41 cellular contexts compared by ENCODE assay signal in genomic region chr14:67748312-67748711, GRCh38. TPM values are rescaled to one million over a fixed set of nuclear protein-coding genes. Genes with fewer than 3 reads are reported as not detected.
"Had no signal": no experiment of that assay in that cellular context is flagged by ENCODE, and none has a peak within 500 bp of the region (broad histone marks: within the 10 kb centered on the region; RNA-seq: fewer than 3 reads in every experiment).

No MANE protein-coding gene starts in this region.

- H3K27ac Mint-ChIP-seq: activated naive CD4-positive, alpha-beta T cell treated with anti-CD3 and anti-CD28 coated beads for 36 hours; activated naive CD4-positive, alpha-beta T cell treated with anti-CD3 and anti-CD28 coated beads, Interleukin-2, amount 10 ng/mL, durations not matched to agents 7 days and 5 days; activated naive CD4-positive, alpha-beta T cell treated with anti-CD3 and anti-CD28 coated beads, Interleukin-2, amount 50 U/mL, for 24 hours; activated naive CD8-positive, alpha-beta T cell; activated naive CD8-positive, alpha-beta T cell treated with anti-CD3 and anti-CD28 coated beads for 36 hours; activated naive CD8-positive, alpha-beta T cell treated with anti-CD3 and anti-CD28 coated beads, Interleukin-2, amount 10 ng/mL, durations not matched to agents 7 days and 5 days; activated naive CD8-positive, alpha-beta T cell treated with anti-CD3 and anti-CD28 coated beads, Interleukin-2, amount 50 U/mL, for 24 hours; activated T-cell treated with anti-CD3 and anti-CD28 coated beads, Interleukin-2, amount 50 U/mL, for 24 hours; activated T-cell treated with anti-CD3 and anti-CD28 coated beads, Interleukin-2, amount 50 U/mL, for 72 hours; activated T-helper 1 cell treated with anti-CD3 and anti-CD28 coated beads, Interleukin-12 subunit alpha, Interleukin-12 subunit beta, Interleukin-2, Interleukin-4 antibody, amounts not matched to agents 30 ng/mL and 10 ng/mL and 1 ng/mL, durations not matched to agents 14 hours and 24 hours and 36 hours had no signal

- H3K4me1 Mint-ChIP-seq: activated naive CD4-positive, alpha-beta T cell treated with anti-CD3 and anti-CD28 coated beads, Interleukin-2, amount 10 ng/mL, durations not matched to agents 7 days and 5 days; activated naive CD4-positive, alpha-beta T cell treated with anti-CD3 and anti-CD28 coated beads, Interleukin-2, amount 50 U/mL, for 24 hours; activated naive CD8-positive, alpha-beta T cell treated with anti-CD3 and anti-CD28 coated beads, Interleukin-2, amount 10 ng/mL, durations not matched to agents 7 days and 5 days; central memory CD8-positive, alpha-beta T cell had no signal

- H3K27me3 Mint-ChIP-seq: activated naive CD4-positive, alpha-beta T cell treated with anti-CD3 and anti-CD28 coated beads, Interleukin-2, amount 10 ng/mL, durations not matched to agents 7 days and 5 days; activated naive CD4-positive, alpha-beta T cell treated with anti-CD3 and anti-CD28 coated beads, Interleukin-2, amount 50 U/mL, for 24 hours; activated naive CD8-positive, alpha-beta T cell; activated naive CD8-positive, alpha-beta T cell treated with anti-CD3 and anti-CD28 coated beads for 36 hours; activated naive CD8-positive, alpha-beta T cell treated with anti-CD3 and anti-CD28 coated beads, Interleukin-2, amount 10 ng/mL, durations not matched to agents 7 days and 5 days; activated naive CD8-positive, alpha-beta T cell treated with anti-CD3 and anti-CD28 coated beads, Interleukin-2, amount 50 U/mL, for 24 hours; activated T-cell treated with anti-CD3 and anti-CD28 coated beads, Interleukin-2, amount 50 U/mL, for 24 hours; activated T-helper 17 cell treated with anti-CD3 and anti-CD28 coated beads, Interleukin-2, amount 50 U/mL, for 72 hours; brain; central memory CD8-positive, alpha-beta T cell had no signal

- H3K4me1 ChIP-seq: adrenal gland, ascending aorta, breast epithelium had no signal

- ATAC-seq: activated naive CD4-positive, alpha-beta T cell treated with anti-CD3 and anti-CD28 coated beads, Interleukin-2, amount 50 U/mL, for 72 hours; activated naive CD8-positive, alpha-beta T cell treated with anti-CD3 and anti-CD28 coated beads, Interleukin-2, amount 50 U/mL, for 24 hours; activated T-cell treated with anti-CD3 and anti-CD28 coated beads, Interleukin-2, amount 50 U/mL, for 4 hours; activated T-cell treated with anti-CD3 and anti-CD28 coated beads, Interleukin-2, amount 50 U/mL, for 72 hours; activated T-helper 17 cell treated with anti-CD3 and anti-CD28 coated beads, Interleukin-2, amount 50 U/mL, for 72 hours; body of pancreas had no signal

- H3K9me3 ChIP-seq: adrenal gland, ascending aorta, breast epithelium had no signal

- H3K4me3 Mint-ChIP-seq: activated naive CD4-positive, alpha-beta T cell treated with anti-CD3 and anti-CD28 coated beads for 36 hours; activated naive CD4-positive, alpha-beta T cell treated with anti-CD3 and anti-CD28 coated beads, Interleukin-2, amount 10 ng/mL, durations not matched to agents 7 days and 5 days; activated naive CD4-positive, alpha-beta T cell treated with anti-CD3 and anti-CD28 coated beads, Interleukin-2, amount 50 U/mL, for 24 hours; activated naive CD8-positive, alpha-beta T cell; activated naive CD8-positive, alpha-beta T cell treated with anti-CD3 and anti-CD28 coated beads for 36 hours; activated naive CD8-positive, alpha-beta T cell treated with anti-CD3 and anti-CD28 coated beads, Interleukin-2, amount 10 ng/mL, durations not matched to agents 7 days and 5 days; activated naive CD8-positive, alpha-beta T cell treated with anti-CD3 and anti-CD28 coated beads, Interleukin-2, amount 50 U/mL, for 24 hours; activated T-cell treated with anti-CD3 and anti-CD28 coated beads, Interleukin-2, amount 50 U/mL, for 24 hours; activated T-cell treated with anti-CD3 and anti-CD28 coated beads, Interleukin-2, amount 50 U/mL, for 4 hours; activated T-cell treated with anti-CD3 and anti-CD28 coated beads, Interleukin-2, amount 50 U/mL, for 72 hours; activated T-helper 1 cell treated with anti-CD3 and anti-CD28 coated beads, Interleukin-12 subunit alpha, Interleukin-12 subunit beta, Interleukin-2, Interleukin-4 antibody, amounts not matched to agents 30 ng/mL and 10 ng/mL and 1 ng/mL, durations not matched to agents 14 hours and 24 hours and 36 hours; activated T-helper 17 cell treated with anti-CD3 and anti-CD28 coated beads, Interleukin-2, amount 50 U/mL, for 72 hours; brain; central memory CD8-positive, alpha-beta T cell had no signal

- H3K9me3 Mint-ChIP-seq: activated naive CD4-positive, alpha-beta T cell treated with anti-CD3 and anti-CD28 coated beads for 36 hours; activated naive CD4-positive, alpha-beta T cell treated with anti-CD3 and anti-CD28 coated beads, Interleukin-2, amount 10 ng/mL, durations not matched to agents 7 days and 5 days; activated naive CD4-positive, alpha-beta T cell treated with anti-CD3 and anti-CD28 coated beads, Interleukin-2, amount 50 U/mL, for 72 hours; activated naive CD8-positive, alpha-beta T cell treated with anti-CD3 and anti-CD28 coated beads, Interleukin-2, amount 10 ng/mL, durations not matched to agents 7 days and 5 days; activated naive CD8-positive, alpha-beta T cell treated with anti-CD3 and anti-CD28 coated beads, Interleukin-2, amount 50 U/mL, for 24 hours; activated T-cell treated with anti-CD3 and anti-CD28 coated beads, Interleukin-2, amount 50 U/mL, for 24 hours; activated T-cell treated with anti-CD3 and anti-CD28 coated beads, Interleukin-2, amount 50 U/mL, for 4 hours; activated T-cell treated with anti-CD3 and anti-CD28 coated beads, Interleukin-2, amount 50 U/mL, for 72 hours; activated T-helper 1 cell treated with anti-CD3 and anti-CD28 coated beads, Interleukin-12 subunit alpha, Interleukin-12 subunit beta, Interleukin-2, Interleukin-4 antibody, amounts not matched to agents 30 ng/mL and 10 ng/mL and 1 ng/mL, durations not matched to agents 14 hours and 24 hours and 36 hours; activated T-helper 17 cell treated with anti-CD3 and anti-CD28 coated beads, Interleukin-2, amount 50 U/mL, for 72 hours; brain; central memory CD8-positive, alpha-beta T cell had no signal

- FAIRE-seq: astrocyte, bronchial epithelial cell had no signal

- DNase-seq: activated effector memory CD4-positive, alpha-beta T cell treated with anti-CD3 and anti-CD28 coated beads, Interleukin-2, amount 50 U/mL, for 16 hours; activated effector memory CD4-positive, alpha-beta T cell treated with Interleukin-2 at 50 U/mL for 16 hours; activated gamma-delta T cell; activated gamma-delta T cell treated with Interleukin-2 at 50 U/mL for 16 hours; activated naive CD4-positive, alpha-beta T cell; activated naive CD4-positive, alpha-beta T cell treated with anti-CD3 and anti-CD28 coated beads for 36 hours; activated naive CD4-positive, alpha-beta T cell treated with anti-CD3 and anti-CD28 coated beads, Interleukin-2, amount 10 ng/mL, durations not matched to agents 7 days and 5 days; activated naive CD4-positive, alpha-beta T cell treated with anti-CD3 and anti-CD28 coated beads, Interleukin-2, amount 50 U/mL, for 16 hours; activated naive CD4-positive, alpha-beta T cell treated with Interleukin-2 at 50 U/mL for 16 hours; activated naive CD8-positive, alpha-beta T cell treated with anti-CD3 and anti-CD28 coated beads for 36 hours; activated naive CD8-positive, alpha-beta T cell treated with anti-CD3 and anti-CD28 coated beads, Interleukin-2, amount 10 ng/mL, durations not matched to agents 7 days and 5 days; activated naive CD8-positive, alpha-beta T cell treated with anti-CD3 and anti-CD28 coated beads, Interleukin-2, amount 50 U/mL, for 24 hours; activated T-cell treated with anti-CD3 and anti-CD28 coated beads, Interleukin-2, amount 50 U/mL, for 1 hour; activated T-cell treated with anti-CD3 and anti-CD28 coated beads, Interleukin-2, amount 50 U/mL, for 24 hours; activated T-cell treated with anti-CD3 and anti-CD28 coated beads, Interleukin-2, amount 50 U/mL, for 4 hours; activated T-cell treated with anti-CD3 and anti-CD28 coated beads, Interleukin-2, amount 50 U/mL, for 48 hours; activated T-cell treated with anti-CD3 and anti-CD28 coated beads, Interleukin-2, amount 50 U/mL, for 72 hours; adrenal gland; amniotic stem cell; amygdala; anterior cingulate cortex; aorta; brain microvascular endothelial cell; caudate nucleus; central memory CD4-positive, alpha-beta T cell; cerebellar nuclear complex had no signal

- H3K27me3 ChIP-seq: adrenal gland, ascending aorta, body of pancreas, brain microvascular endothelial cell, breast epithelium, cardiac muscle cell had no signal

- H3K4me3 ChIP-seq: adrenal gland, ascending aorta, body of pancreas, breast epithelium, cardiac muscle cell had no signal

- H3K27ac ChIP-seq: adrenal gland, ascending aorta, body of pancreas, brain microvascular endothelial cell, breast epithelium, cardiac muscle cell had no signal

RNA-seq across cellular contexts. Expression of gene RDH12, which starts 46.6 kb away (rescaled TPM):
- total RNA-seq: activated naive CD4-positive, alpha-beta T cell treated with anti-CD3 and anti-CD28 coated beads for 36 hours; activated naive CD4-positive, alpha-beta T cell treated with anti-CD3 and anti-CD28 coated beads, Interleukin-2, amount 50 U/mL, for 72 hours; activated naive CD8-positive, alpha-beta T cell treated with anti-CD3 and anti-CD28 coated beads for 36 hours; activated naive CD8-positive, alpha-beta T cell treated with anti-CD3 and anti-CD28 coated beads, Interleukin-2, amount 10 ng/mL, durations not matched to agents 7 days and 5 days; activated T-cell treated with anti-CD3 and anti-CD28 coated beads, Interleukin-2, amount 50 U/mL, for 72 hours; activated T-helper 1 cell treated with anti-CD3 and anti-CD28 coated beads, Interleukin-12 subunit alpha, Interleukin-12 subunit beta, Interleukin-2, Interleukin-4 antibody, amounts not matched to agents 30 ng/mL and 10 ng/mL and 1 ng/mL, durations not matched to agents 14 hours and 24 hours and 36 hours; activated T-helper 17 cell treated with anti-CD3 and anti-CD28 coated beads, Interleukin-2, amount 50 U/mL, for 72 hours; aorta; ascending aorta; breast epithelium; cardiac septum; chondrocyte had no signal
